17 cellular contexts compared by ENCODE assay signal in genomic region chr1:18918417-18918816, GRCh38. TPM values are rescaled to one million over a fixed set of nuclear protein-coding genes. Genes with fewer than 3 reads are reported as not detected.
"Had no signal": no experiment of that assay in that cellular context is flagged by ENCODE, and none has a peak within 500 bp of the region (broad histone marks: within the 10 kb centered on the region; RNA-seq: fewer than 3 reads in every experiment).

No MANE protein-coding gene starts in this region.

- H3K9me3 Mint-ChIP-seq: mesothelial cell of epicardium had no signal

- H3K4me3 Mint-ChIP-seq: mesothelial cell of epicardium had no signal

- DNase-seq: activated CD4-positive, alpha-beta T cell treated with anti-CD3 and anti-CD28 coated beads, Interleukin-2, amount 50 U/mL, for 4 hours; activated CD4-positive, CD25-positive, alpha-beta regulatory T cell treated with anti-CD3 and anti-CD28 coated beads, Interleukin-2, amount 50 U/mL, for 72 hours; activated gamma-delta T cell treated with Interleukin-2 at 50 U/mL for 16 hours; activated T-cell treated with anti-CD3 and anti-CD28 coated beads, Interleukin-2, amount 50 U/mL, for 48 hours; adrenal gland; central memory CD4-positive, alpha-beta T cell; cortex of kidney; effector CD8-positive, alpha-beta T cell; hypothalamus; right lobe of liver; stimulated activated naive CD4-positive, alpha-beta T cell; T-helper 2 cell; transverse colon had no signal

- ATAC-seq: right lobe of liver had no signal

- H3K9me3 ChIP-seq: adrenal gland, prostate gland, right lobe of liver, transverse colon had no signal

- H3K36me3 ChIP-seq: transverse colon had no signal

- H3K27ac ChIP-seq: adrenal gland, epithelial cell of prostate, prostate gland, right lobe of liver, transverse colon had no signal

- H3K27me3 ChIP-seq: adrenal gland, right lobe of liver, transverse colon had no signal

- H3K4me3 ChIP-seq: adrenal gland, prostate gland, right lobe of liver, transverse colon had no signal

RNA-seq across cellular contexts. Expression of gene TAS1R2, which starts 59.0 kb away (rescaled TPM):
- total RNA-seq: adrenal gland, mesothelial cell of epicardium, omental fat pad, prostate gland, transverse colon had no signal
- polyA plus RNA-seq: adrenal gland had no signal
